1 cellular context compared by ENCODE assay signal in the genomic region with DNA sequence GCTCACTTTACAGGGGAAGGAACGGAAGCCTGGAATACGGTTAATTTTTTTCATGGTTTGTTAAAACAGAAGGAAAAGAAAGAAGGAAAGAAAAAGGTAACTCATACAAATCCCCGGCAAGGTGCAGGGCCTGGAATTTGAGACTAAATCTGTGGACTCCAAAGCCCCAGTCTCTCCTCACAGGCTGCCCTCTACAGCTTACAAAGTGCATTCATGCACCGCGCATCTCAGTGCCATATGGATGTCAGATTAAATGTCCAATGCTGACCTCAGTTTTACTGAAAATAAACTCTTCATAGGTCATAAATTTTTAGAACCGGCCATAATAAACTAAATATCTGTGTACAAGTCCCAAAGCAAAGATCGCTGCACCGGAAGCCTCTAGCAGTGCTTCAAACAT.
TF ChIP-seq lines count a peak whose summit lies in the region.

No MANE protein-coding gene starts in this region.

TF ChIP-seq in GM23338, 12 proteins besides CTCF, POLR2A, EP300 and RAD21 (continued from another document):
- TF ChIP-seq, protein P1, sequence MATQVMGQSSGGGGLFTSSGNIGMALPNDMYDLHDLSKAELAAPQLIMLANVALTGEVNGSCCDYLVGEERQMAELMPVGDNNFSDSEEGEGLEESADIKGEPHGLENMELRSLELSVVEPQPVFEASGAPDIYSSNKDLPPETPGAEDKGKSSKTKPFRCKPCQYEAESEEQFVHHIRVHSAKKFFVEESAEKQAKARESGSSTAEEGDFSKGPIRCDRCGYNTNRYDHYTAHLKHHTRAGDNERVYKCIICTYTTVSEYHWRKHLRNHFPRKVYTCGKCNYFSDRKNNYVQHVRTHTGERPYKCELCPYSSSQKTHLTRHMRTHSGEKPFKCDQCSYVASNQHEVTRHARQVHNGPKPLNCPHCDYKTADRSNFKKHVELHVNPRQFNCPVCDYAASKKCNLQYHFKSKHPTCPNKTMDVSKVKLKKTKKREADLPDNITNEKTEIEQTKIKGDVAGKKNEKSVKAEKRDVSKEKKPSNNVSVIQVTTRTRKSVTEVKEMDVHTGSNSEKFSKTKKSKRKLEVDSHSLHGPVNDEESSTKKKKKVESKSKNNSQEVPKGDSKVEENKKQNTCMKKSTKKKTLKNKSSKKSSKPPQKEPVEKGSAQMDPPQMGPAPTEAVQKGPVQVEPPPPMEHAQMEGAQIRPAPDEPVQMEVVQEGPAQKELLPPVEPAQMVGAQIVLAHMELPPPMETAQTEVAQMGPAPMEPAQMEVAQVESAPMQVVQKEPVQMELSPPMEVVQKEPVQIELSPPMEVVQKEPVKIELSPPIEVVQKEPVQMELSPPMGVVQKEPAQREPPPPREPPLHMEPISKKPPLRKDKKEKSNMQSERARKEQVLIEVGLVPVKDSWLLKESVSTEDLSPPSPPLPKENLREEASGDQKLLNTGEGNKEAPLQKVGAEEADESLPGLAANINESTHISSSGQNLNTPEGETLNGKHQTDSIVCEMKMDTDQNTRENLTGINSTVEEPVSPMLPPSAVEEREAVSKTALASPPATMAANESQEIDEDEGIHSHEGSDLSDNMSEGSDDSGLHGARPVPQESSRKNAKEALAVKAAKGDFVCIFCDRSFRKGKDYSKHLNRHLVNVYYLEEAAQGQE (IDR thresholded peaks at IDR 0.05; ENCODE audit: unreplicated experiment), result no peak
- no peak for TF ChIP-seq EZH2 (IDR thresholded peaks at IDR 0.05; ENCODE audit: low read depth, unreplicated experiment)
- TF ChIP-seq NANOG (IDR thresholded peaks at IDR 0.05; ENCODE audit: borderline replicate concordance), result no peak
- no peak for TF ChIP-seq ZNF114 (CRISPR knock-in tag; IDR thresholded peaks at IDR 0.05)
- no peak for TF ChIP-seq STAT1 (IDR thresholded peaks at IDR 0.05; ENCODE audit: unreplicated experiment)
